In the genomic region with DNA sequence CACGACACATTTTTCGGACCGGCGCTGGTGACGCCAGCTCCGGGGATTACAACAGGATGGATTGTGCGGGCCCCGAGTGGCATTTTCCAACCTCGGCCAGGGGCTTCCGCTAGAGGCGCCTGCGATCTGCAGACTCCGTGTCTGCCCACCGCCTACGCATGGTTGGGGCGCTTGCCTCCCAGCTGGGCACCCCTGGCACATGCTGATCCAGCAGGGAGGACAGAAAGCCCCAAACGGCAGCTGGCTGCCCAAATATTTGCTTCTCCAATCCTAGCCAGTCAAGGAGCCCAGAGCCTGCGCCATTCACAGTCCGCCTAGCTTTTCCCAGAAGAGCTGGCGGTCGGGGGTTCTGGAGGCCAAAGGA, we compare ENCODE assay signal across 12 cellular contexts.
DNase-seq lines count a peak whose midpoint lies in the region; ATAC-seq and TF ChIP-seq lines count a peak whose summit lies in the region.
"Had no signal": no experiment of that assay in that cellular context is flagged by ENCODE, and none has a peak within 500 bp of the region (broad histone marks: within the 10 kb centered on the region; RNA-seq: fewer than 3 reads in every experiment).

No MANE protein-coding gene starts in this region.

- no peaks in the 10 kb centered on the region for H3K36me3 Mint-ChIP-seq in osteocyte (ENCODE audit: unreplicated experiment)

- H3K4me3 ChIP-seq in AG04450 (ENCODE audit: low read depth, low read length) (peak overlapping the region; percentile 10; the same call in 1 of the 2 replicates), gastroesophageal sphincter (peak overlapping the region in 1 of 2 donors; percentile 36), thoracic aorta (peak overlapping the region; percentile 49), heart right ventricle (no peak overlapping the region)
- H3K4me3 ChIP-seq: GM23248 had no signal

- H3K9me3 ChIP-seq in AG04450 (ENCODE audit: control insufficient read depth, insufficient read depth, low read length): peaks cover 10% of the 10 kb centered on the region; the same call in 1 of the 2 replicates
- no peaks in the 10 kb centered on the region for H3K9me3 ChIP-seq in gastroesophageal sphincter
- H3K9me3 ChIP-seq in thoracic aorta: no peaks in the 10 kb centered on the region
- H3K9me3 ChIP-seq in heart right ventricle: peaks cover 0 to 3% (median 0%) of the 10 kb centered on the region in 11 donors

- no peaks in the 10 kb centered on the region for H3K9me3 Mint-ChIP-seq in osteocyte (ENCODE audit: unreplicated experiment)
- H3K9me3 Mint-ChIP-seq: CD4-positive, alpha-beta T cell had no signal

- TF ChIP-seq CTCF in AG04450 (IDR thresholded peaks at IDR 0.05; ENCODE audit: low read depth, low read length) (peak; percentile 37), gastroesophageal sphincter (IDR thresholded peaks at IDR 0.05) (peak in 2 of 4 experiments; percentile 10 to 29), osteocyte (IDR thresholded peaks at IDR 0.05) (no peak), thoracic aorta (IDR thresholded peaks at IDR 0.05) (no peak), heart right ventricle (IDR thresholded peaks at IDR 0.05) (no peak)

- CTCF ChIA-PET in AG04450 (lab: Charles Lee): interaction anchor here (0.6 to 1.6 kb wide), 5 partner anchors 49 to 675 kb away, joined by 3 to 6 read pairs (median 3); no protein-coding TSS in a partner anchor

- H3K36me3 ChIP-seq in gastroesophageal sphincter (no peaks in the 10 kb centered on the region), thoracic aorta (no peaks in the 10 kb centered on the region), heart right ventricle (no peaks in the 10 kb centered on the region)

- H3K4me1 ChIP-seq in gastroesophageal sphincter: peaks cover 0 to 24% (median 0%) of the 10 kb centered on the region in 3 donors
- no peaks in the 10 kb centered on the region for H3K4me1 ChIP-seq in thoracic aorta (ENCODE audit: control insufficient read depth in 1 of 2, low read depth in 2 of 2)
- H3K4me1 ChIP-seq in heart right ventricle: peaks cover 0 to 5% (median 0%) of the 10 kb centered on the region in 9 donors

- H3K27ac ChIP-seq in AG04450 (ENCODE audit: low read depth, low read length) (peak overlapping the region; percentile 3), gastroesophageal sphincter (peak overlapping the region in 3 of 4 donors; percentile 53 to 82 (median 57)), thoracic aorta (peak overlapping the region; percentile 21 to 33), heart right ventricle (no peak overlapping the region)
- H3K27ac ChIP-seq: 22Rv1, GM23248 had no signal

- TF ChIP-seq EP300 in gastroesophageal sphincter (IDR thresholded peaks at IDR 0.05): no peak

- POLR2A ChIA-PET in AG04450 (lab: Yijun Ruan, JAX): no interaction called here

- peaks cover 4% of the 10 kb centered on the region for H3K27me3 Mint-ChIP-seq in osteocyte (ENCODE audit: unreplicated experiment)
- H3K27me3 Mint-ChIP-seq: CD4-positive, alpha-beta T cell had no signal

- H3K27me3 ChIP-seq in AG04450 (ENCODE audit: control insufficient read depth, insufficient read depth, low read length): peaks cover 2% of the 10 kb centered on the region
- H3K27me3 ChIP-seq in gastroesophageal sphincter: no peaks in the 10 kb centered on the region
- H3K27me3 ChIP-seq in thoracic aorta (replicated peaks; ENCODE audit: insufficient read depth): no peaks in the 10 kb centered on the region
- H3K27me3 ChIP-seq in heart right ventricle: no peaks in the 10 kb centered on the region

- WGBS in gastroesophageal sphincter (ENCODE audit: low coverage in 1 of 2), 2 donors: 60% methylated on average over 1 of the region's 21 CpGs; no CpG with 5 or more reads in 1 of the 2 donors
- 98 to 99% methylated on average over 21 of the region's 21 CpGs for WGBS in heart right ventricle, 2 donors

- no peaks in the 10 kb centered on the region for H3K4me1 Mint-ChIP-seq in osteocyte (ENCODE audit: unreplicated experiment)

- intact Hi-C loops in heart right ventricle (cut with DNase I): no loop called here

- no peak for DNase-seq in AG04450 (ENCODE audit: low read depth, low spot score)
- DNase-seq in osteocyte (ENCODE audit: extremely low spot score, unreplicated experiment): peak; percentile 80
- DNase-seq in thoracic aorta (ENCODE audit: low spot score): no peak
- no peak for DNase-seq in activated CD8-positive, alpha-beta memory T cell treated with anti-CD3 and anti-CD28 coated beads, Interleukin-2, amount 50 U/mL, for 4 hours
- no peak for DNase-seq in stimulated activated CD4-positive, alpha-beta T cell treated with anti-CD3 and anti-CD28 coated beads, Interleukin-2, amount 100 ng/mL, for 24 hours
- no peak for DNase-seq in heart right ventricle
- no peak for DNase-seq in OCI-M2 (lab: John Stamatoyannopoulos, UW; ENCODE audit: unreplicated experiment)
- DNase-seq: CD4-positive, alpha-beta T cell; DMS79; GM23248 had no signal

- ATAC-seq in gastroesophageal sphincter: peak; percentile 40
- no peak for ATAC-seq in thoracic aorta (ENCODE audit: insufficient number of reproducible peaks, low FRiP score, low read depth)
- ATAC-seq in heart right ventricle: no peak

- no peak overlapping the region for H3K4me3 Mint-ChIP-seq in osteocyte (ENCODE audit: unreplicated experiment)
- H3K4me3 Mint-ChIP-seq: CD4-positive, alpha-beta T cell had no signal

- no peak overlapping the region for H3K27ac Mint-ChIP-seq in osteocyte (ENCODE audit: unreplicated experiment)
- H3K27ac Mint-ChIP-seq: CD4-positive, alpha-beta T cell had no signal

- no peak for TF ChIP-seq POLR2A in gastroesophageal sphincter (IDR thresholded peaks at IDR 0.05)

Comparison
In these comparisons a context has a peak if more than half of its experiments do, and no peak if none do; other contexts are left out.
1. H3K27ac ChIP-seq: peak in AG04450 (single experiment), gastroesophageal sphincter (3 of 4) and thoracic aorta (2 of 2); none in heart right ventricle (0 of 10).
2. H3K4me3 ChIP-seq: peak in AG04450 (single experiment) and thoracic aorta (single experiment); none in heart right ventricle (0 of 10).